8 cellular contexts compared by ENCODE assay signal in genomic region chr14:76953196-76953945, GRCh38.
A peak's percentile ranks its signal among the peaks of the same experiment; 100 is the strongest.
DNase-seq lines count a peak whose midpoint lies in the region; ATAC-seq and TF ChIP-seq lines count a peak whose summit lies in the region.

No MANE protein-coding gene starts in this region.

- H3K4me1 ChIP-seq in OCI-LY3 (ENCODE audit: low read length) (peaks cover 43% of the 10 kb centered on the region), rectal smooth muscle tissue (ENCODE audit: control insufficient read depth, insufficient read depth, low read length) (peaks cover 39% of the 10 kb centered on the region)

- no peaks in the 10 kb centered on the region for H3K9me3 ChIP-seq in OCI-LY3 (ENCODE audit: insufficient read depth, low read length)

- peak; percentile 45 to 69 for DNase-seq in activated naive CD4-positive, alpha-beta T cell treated with anti-CD3 and anti-CD28 coated beads, Interleukin-2, amount 50 U/mL, for 72 hours (ENCODE audit: low spot score in 2 of 2)
- DNase-seq in glomerular visceral epithelial cell (ENCODE audit: extremely low spot score), result peak; percentile 97
- DNase-seq in SKM-1 treated with dmso at 0.1 percent for 144 hours (lab: John Stamatoyannopoulos, UW; ENCODE audit: unreplicated experiment), result no peak
- no peak for DNase-seq in NCI-H82 (lab: John Stamatoyannopoulos, UW)

- peak in 1 of 2 donors; percentile 4 for ATAC-seq in activated naive CD4-positive, alpha-beta T cell treated with anti-CD3 and anti-CD28 coated beads, Interleukin-2, amount 50 U/mL, for 72 hours
- ATAC-seq in GM21423 (IDR thresholded peaks at IDR 0.05; ENCODE audit: unreplicated experiment), result no peak

- no peaks in the 10 kb centered on the region for H3K36me3 ChIP-seq in OCI-LY3 (replicated peaks; ENCODE audit: low read depth, low read length)
- H3K36me3 ChIP-seq in rectal smooth muscle tissue (ENCODE audit: control insufficient read depth, insufficient read depth, low read length), result no peaks in the 10 kb centered on the region

- H3K27ac ChIP-seq in OCI-LY3 (ENCODE audit: low read length), result no peak overlapping the region
- H3K27ac ChIP-seq in rectal smooth muscle tissue (ENCODE audit: low read depth, low read length), result peak overlapping the region; percentile 87

- no peaks in the 10 kb centered on the region for H4K20me1 ChIP-seq in OCI-LY3 (ENCODE audit: insufficient read depth, low read length)

- H3K9ac ChIP-seq in OCI-LY3 (ENCODE audit: low read length), result peak overlapping the region; percentile 18; the same call in 1 of the 2 replicates
- H3K9ac ChIP-seq in rectal smooth muscle tissue (ENCODE audit: low read length), result peak overlapping the region; percentile 53

- no peaks in the 10 kb centered on the region for H3K36me3 Mint-ChIP-seq in activated naive CD4-positive, alpha-beta T cell treated with anti-CD3 and anti-CD28 coated beads, Interleukin-2, amount 50 U/mL, for 72 hours

- TF ChIP-seq CTCF in OCI-LY3 (IDR thresholded peaks at IDR 0.05; ENCODE audit: low read depth, low read length), result no peak

- H3K4me2 ChIP-seq in OCI-LY3 (ENCODE audit: low read length), result peak overlapping the region; percentile 28; the same call in 1 of the 2 replicates

- H3K27ac Mint-ChIP-seq in activated naive CD4-positive, alpha-beta T cell treated with anti-CD3 and anti-CD28 coated beads, Interleukin-2, amount 50 U/mL, for 72 hours, result peak overlapping the region; percentile 79 to 95

- no peak overlapping the region; the same call in 1 of the 2 replicates for H2AFZ ChIP-seq in OCI-LY3 (ENCODE audit: low read depth, low read length)

- in situ Hi-C loops in GM18951 (cut with MboI; ENCODE audit: low sequenced_read_pairs, unreplicated experiment), result no loop called here

- H3K27me3 ChIP-seq in OCI-LY3 (ENCODE audit: low read depth, low read length) (no peaks in the 10 kb centered on the region), rectal smooth muscle tissue (ENCODE audit: control insufficient read depth, insufficient read depth, low read length) (no peaks in the 10 kb centered on the region)

- peaks cover 0 to 3% of the 10 kb centered on the region in 2 donors for H3K9me3 Mint-ChIP-seq in activated naive CD4-positive, alpha-beta T cell treated with anti-CD3 and anti-CD28 coated beads, Interleukin-2, amount 50 U/mL, for 72 hours

- H3K4me3 ChIP-seq in OCI-LY3 (ENCODE audit: low read length) (no peak overlapping the region), rectal smooth muscle tissue (ENCODE audit: low read length) (peak overlapping the region; percentile 47)

- TF ChIP-seq POLR2A in GM18951 (IDR thresholded peaks at IDR 0.05; ENCODE audit: extremely low read depth, insufficient read depth, insufficient read length), result peak; percentile 21

- no peaks in the 10 kb centered on the region for H3K79me2 ChIP-seq in OCI-LY3 (ENCODE audit: low read length)

Comparison
In these comparisons a context has a peak if more than half of its experiments do, and no peak if none do; other contexts are left out.
1. DNase-seq: peak in activated naive CD4-positive, alpha-beta T cell treated with anti-CD3 and anti-CD28 coated beads, Interleukin-2, amount 50 U/mL, for 72 hours (2 of 2) and glomerular visceral epithelial cell (single experiment); none in SKM-1 treated with dmso at 0.1 percent for 144 hours (single experiment) and NCI-H82 (single experiment).